ENCODE assay signal across 8 cellular contexts in the genomic region with DNA sequence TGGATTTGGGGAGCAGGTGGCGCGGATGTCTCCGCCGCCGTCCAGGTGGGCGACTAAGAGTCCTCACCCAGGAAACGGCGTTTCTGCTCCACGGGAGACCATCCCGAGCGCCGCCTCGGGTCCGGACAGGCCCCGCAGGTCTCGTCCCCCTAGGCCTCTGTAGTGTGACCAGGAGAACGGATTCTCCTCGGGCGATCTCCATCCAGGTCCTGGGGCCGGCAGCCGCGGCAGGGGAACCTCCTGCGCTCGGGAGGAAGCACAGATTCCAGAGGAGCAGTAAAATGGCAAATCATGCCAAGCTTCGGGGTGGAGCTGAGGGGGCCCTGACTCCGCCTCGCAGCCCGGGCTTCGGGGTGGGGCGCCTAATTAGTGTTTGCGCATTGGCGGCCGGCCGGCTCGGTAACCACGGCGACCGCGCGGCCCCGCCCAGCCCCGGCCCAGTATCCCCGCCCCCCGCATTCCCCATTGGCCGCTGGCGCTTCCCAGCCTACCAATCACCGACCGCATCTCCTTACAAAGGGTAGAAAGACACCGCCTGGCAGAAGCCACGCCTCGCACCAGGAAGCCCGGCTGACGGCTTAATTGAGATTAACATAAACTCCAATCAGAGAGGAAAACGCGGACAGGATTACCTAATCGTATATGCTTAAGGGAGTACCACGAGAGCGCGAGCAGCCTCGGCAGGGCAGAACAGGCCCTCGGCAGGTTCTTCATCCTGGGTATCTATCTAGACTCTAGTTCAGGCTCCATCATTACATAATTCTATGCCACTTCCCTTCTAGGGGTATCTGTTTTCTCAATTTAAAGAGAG.
DNase-seq lines count a peak whose midpoint lies in the region; ATAC-seq and TF ChIP-seq lines count a peak whose summit lies in the region.

No MANE protein-coding gene starts in this region.

- peaks cover 13% of the 10 kb centered on the region for H3K4me1 ChIP-seq in thymus (ENCODE audit: control insufficient read depth, insufficient read depth, low read length)

- H3K9ac ChIP-seq in SU-DHL-6 (ENCODE audit: low read length), result peak overlapping the region; percentile 77

- ATAC-seq in HG02759 (IDR thresholded peaks at IDR 0.05; ENCODE audit: unreplicated experiment) (peak; percentile 96), Right ventricle myocardium inferior (peak; percentile 96)
- peak; percentile 91 for ATAC-seq in activated naive CD8-positive, alpha-beta T cell treated with anti-CD3 and anti-CD28 coated beads, Interleukin-2, amount 50 U/mL, for 24 hours

- H3F3A ChIP-seq in SU-DHL-6 (ENCODE audit: insufficient read depth), result no peaks in the 10 kb centered on the region

- H3K27ac ChIP-seq in SU-DHL-6 (ENCODE audit: low read depth, low read length) (no peak overlapping the region), thymus (ENCODE audit: low read depth) (peak overlapping the region; percentile 91)

- H4K20me1 ChIP-seq in SU-DHL-6 (ENCODE audit: low read depth, low read length), result no peaks in the 10 kb centered on the region

- H3K27me3 Mint-ChIP-seq in activated naive CD8-positive, alpha-beta T cell treated with anti-CD3 and anti-CD28 coated beads, Interleukin-2, amount 50 U/mL, for 24 hours, result no peaks in the 10 kb centered on the region
- H3K27me3 Mint-ChIP-seq in osteocyte (ENCODE audit: unreplicated experiment), result no peaks in the 10 kb centered on the region

- H3K36me3 Mint-ChIP-seq in activated naive CD8-positive, alpha-beta T cell treated with anti-CD3 and anti-CD28 coated beads, Interleukin-2, amount 50 U/mL, for 24 hours (ENCODE audit: low read depth), result no peaks in the 10 kb centered on the region
- no peaks in the 10 kb centered on the region for H3K36me3 Mint-ChIP-seq in osteocyte (ENCODE audit: unreplicated experiment)

- H3K4me2 ChIP-seq in SU-DHL-6 (ENCODE audit: low read depth, low read length, poor library complexity, severe bottlenecking), result peak overlapping the region; percentile 78

- H3K9me2 ChIP-seq in SU-DHL-6 (replicated peaks; ENCODE audit: insufficient read depth, low read length), result no peaks in the 10 kb centered on the region

- H3K36me3 ChIP-seq in SU-DHL-6 (ENCODE audit: low read length) (no peaks in the 10 kb centered on the region), thymus (ENCODE audit: control insufficient read depth, insufficient read depth) (no peaks in the 10 kb centered on the region)

- H2AFZ ChIP-seq in SU-DHL-6 (ENCODE audit: low read depth, low read length, severe bottlenecking), result peak overlapping the region; percentile 100

- peaks cover 19% of the 10 kb centered on the region for H3K4me1 Mint-ChIP-seq in activated naive CD8-positive, alpha-beta T cell treated with anti-CD3 and anti-CD28 coated beads, Interleukin-2, amount 50 U/mL, for 24 hours
- peaks cover 18% of the 10 kb centered on the region for H3K4me1 Mint-ChIP-seq in osteocyte (ENCODE audit: unreplicated experiment)

- H3K9me3 ChIP-seq in SU-DHL-6 (ENCODE audit: insufficient read depth, low read length), result no peaks in the 10 kb centered on the region
- H3K9me3 ChIP-seq in thymus (ENCODE audit: control insufficient read depth), result no peaks in the 10 kb centered on the region

- DNase-seq in GM12865 (ENCODE audit: low read depth), result peak; percentile 97
- DNase-seq in NCI-H1417 (lab: John Stamatoyannopoulos, UW), result peak; percentile 96
- peak; percentile 93 for DNase-seq in activated naive CD8-positive, alpha-beta T cell treated with anti-CD3 and anti-CD28 coated beads, Interleukin-2, amount 50 U/mL, for 24 hours
- peak; percentile 98 for DNase-seq in Right ventricle myocardium inferior (ENCODE audit: missing footprints)
- DNase-seq in osteocyte (ENCODE audit: extremely low spot score, unreplicated experiment), result peak; percentile 98

- H3K79me2 ChIP-seq in SU-DHL-6 (ENCODE audit: insufficient read depth, low read length), result no peaks in the 10 kb centered on the region

- no peaks in the 10 kb centered on the region for H3K9me3 Mint-ChIP-seq in activated naive CD8-positive, alpha-beta T cell treated with anti-CD3 and anti-CD28 coated beads, Interleukin-2, amount 50 U/mL, for 24 hours
- no peaks in the 10 kb centered on the region for H3K9me3 Mint-ChIP-seq in osteocyte (ENCODE audit: unreplicated experiment)

- intact Hi-C loops in Right ventricle myocardium inferior (cut with DNase I), result loop anchor here (2.0 to 10.0 kb wide), 4 partner anchors 53 to 435 kb away; no protein-coding TSS in a partner anchor

- peak overlapping the region; percentile 90 for H3K4me3 Mint-ChIP-seq in activated naive CD8-positive, alpha-beta T cell treated with anti-CD3 and anti-CD28 coated beads, Interleukin-2, amount 50 U/mL, for 24 hours
- peak overlapping the region; percentile 80 for H3K4me3 Mint-ChIP-seq in osteocyte (ENCODE audit: unreplicated experiment)

- TF ChIP-seq CTCF in GM12865 (IDR thresholded peaks at IDR 0.05; ENCODE audit: insufficient read depth, low read depth, low read length, missing control alignments) (no peak), SU-DHL-6 (IDR thresholded peaks at IDR 0.05; ENCODE audit: insufficient read depth, low read length, poor library complexity, severe bottlenecking) (no peak), osteocyte (IDR thresholded peaks at IDR 0.05) (no peak)

- H3K4me3 ChIP-seq in GM12865 (ENCODE audit: low read depth, low read length), result peak overlapping the region; percentile 88
- H3K4me3 ChIP-seq in SU-DHL-6 (ENCODE audit: insufficient read depth, low read length, poor library complexity, severe bottlenecking), result peak overlapping the region; percentile 87
- H3K4me3 ChIP-seq in thymus (ENCODE audit: low read length), result peak overlapping the region; percentile 85

- no peaks in the 10 kb centered on the region for H3K27me3 ChIP-seq in SU-DHL-6 (ENCODE audit: low read length)
- no peaks in the 10 kb centered on the region for H3K27me3 ChIP-seq in thymus (ENCODE audit: control insufficient read depth, insufficient read depth)

- WGBS in thymus, result under 1% methylated on average over 61 of the region's 61 CpGs

- peak overlapping the region; percentile 78 for H3K27ac Mint-ChIP-seq in activated naive CD8-positive, alpha-beta T cell treated with anti-CD3 and anti-CD28 coated beads, Interleukin-2, amount 50 U/mL, for 24 hours
- peak overlapping the region; percentile 91 for H3K27ac Mint-ChIP-seq in osteocyte (ENCODE audit: unreplicated experiment)
